13 cellular contexts compared by ENCODE assay signal in genomic region chr1:115041654-115042053, GRCh38. TPM values are rescaled to one million over a fixed set of nuclear protein-coding genes. Genes with fewer than 3 reads are reported as not detected.
DNase-seq lines count a peak whose midpoint lies in the region; ATAC-seq and TF ChIP-seq lines count a peak whose summit lies in the region.
"Had no signal": no experiment of that assay in that cellular context is flagged by ENCODE, and none has a peak within 500 bp of the region (broad histone marks: within the 10 kb centered on the region; RNA-seq: fewer than 3 reads in every experiment).

No MANE protein-coding gene starts in this region.

- in situ Hi-C loops in ACHN (cut with HindIII; ENCODE audit: low pct_ligation_motif_present, low pct_unique_long_range_greater_than_20kb, low sequenced_read_pairs) = no loop called here

- H3K9me2 ChIP-seq in GM23338 (ENCODE audit: insufficient read depth) = no peaks in the 10 kb centered on the region

- H3K27ac ChIP-seq in GM23338 (ENCODE audit: low read depth) = no peak overlapping the region
- no peak overlapping the region for H3K27ac ChIP-seq in effector memory CD4-positive, alpha-beta T cell (ENCODE audit: insufficient read depth, low read length, poor library complexity, severe bottlenecking)
- H3K27ac ChIP-seq: vagina had no signal

- no peaks in the 10 kb centered on the region for H3K27me3 Mint-ChIP-seq in GM23338 (ENCODE audit: insufficient read depth, low read depth, poor library complexity)
- H3K27me3 Mint-ChIP-seq in glutamatergic neuron (ENCODE audit: unreplicated experiment) = no peaks in the 10 kb centered on the region
- H3K27me3 Mint-ChIP-seq: CD4-positive, alpha-beta memory T cell; T-cell had no signal

- H3K9me3 Mint-ChIP-seq in GM23338 = peaks cover 8% of the 10 kb centered on the region; the same call in 2 of the 3 replicates
- no peaks in the 10 kb centered on the region for H3K9me3 Mint-ChIP-seq in glutamatergic neuron (ENCODE audit: unreplicated experiment)

- no peaks in the 10 kb centered on the region for H3K36me3 ChIP-seq in GM23338 (ENCODE audit: insufficient read depth)
- H3K36me3 ChIP-seq in effector memory CD4-positive, alpha-beta T cell (ENCODE audit: control insufficient read depth, insufficient read depth, low read length) = peaks cover 3% of the 10 kb centered on the region
- H3K36me3 ChIP-seq: vagina had no signal

- H2AFZ ChIP-seq in GM23338 = no peak overlapping the region

- H3K27me3 ChIP-seq in GM23338 (ENCODE audit: insufficient read depth) = no peaks in the 10 kb centered on the region
- H3K27me3 ChIP-seq in effector memory CD4-positive, alpha-beta T cell (replicated peaks; ENCODE audit: control insufficient read depth, insufficient read depth, low read length, poor library complexity, severe bottlenecking) = no peaks in the 10 kb centered on the region
- H3K27me3 ChIP-seq: vagina had no signal

- H3K27ac Mint-ChIP-seq in GM23338 = no peak overlapping the region
- H3K27ac Mint-ChIP-seq in glutamatergic neuron (ENCODE audit: unreplicated experiment) = no peak overlapping the region
- H3K27ac Mint-ChIP-seq: CD4-positive, alpha-beta memory T cell; naive thymus-derived CD4-positive, alpha-beta T cell; T-cell had no signal

- no peaks in the 10 kb centered on the region for H3K9me3 ChIP-seq in effector memory CD4-positive, alpha-beta T cell (ENCODE audit: control insufficient read depth, low read length)
- H3K9me3 ChIP-seq: vagina had no signal

- H3F3A ChIP-seq in GM23338 (replicated peaks; ENCODE audit: low read depth) = no peaks in the 10 kb centered on the region

- no peaks in the 10 kb centered on the region for H3K79me2 ChIP-seq in GM23338 (replicated peaks; ENCODE audit: insufficient read depth)

- no peak overlapping the region for H3K4me3 ChIP-seq in GM23338
- H3K4me3 ChIP-seq in effector memory CD4-positive, alpha-beta T cell (ENCODE audit: insufficient read depth, low read depth, low read length, poor library complexity, severe bottlenecking) = no peak overlapping the region
- H3K4me3 ChIP-seq: vagina had no signal

- peak; percentile 39 for DNase-seq in ACHN
- DNase-seq in GM23338 (ENCODE audit: low spot score) = peak; percentile 72
- no peak for DNase-seq in glutamatergic neuron
- DNase-seq in effector memory CD4-positive, alpha-beta T cell = no peak
- no peak for DNase-seq in GOT3 (lab: John Stamatoyannopoulos, UW)
- no peak for DNase-seq in stimulated activated CD4-positive, alpha-beta T cell treated with anti-CD3 and anti-CD28 coated beads, Interleukin-1b, Interleukin-23, amount 100 ng/mL, for 48 hours
- DNase-seq: activated gamma-delta T cell; CD4-positive, alpha-beta memory T cell; naive thymus-derived CD4-positive, alpha-beta T cell; T-cell had no signal

- no peaks in the 10 kb centered on the region for H3K4me1 ChIP-seq in GM23338 (ENCODE audit: insufficient read depth)
- no peaks in the 10 kb centered on the region for H3K4me1 ChIP-seq in effector memory CD4-positive, alpha-beta T cell (ENCODE audit: control insufficient read depth, insufficient read depth, low read length, poor library complexity, severe bottlenecking)
- H3K4me1 ChIP-seq: vagina had no signal

- H3K36me3 Mint-ChIP-seq in GM23338 (ENCODE audit: low read depth) (peaks cover 4% of the 10 kb centered on the region; the same call in 2 of the 3 replicates), glutamatergic neuron (ENCODE audit: unreplicated experiment) (no peaks in the 10 kb centered on the region)

- H3K4me1 Mint-ChIP-seq in GM23338 = peaks cover 3% of the 10 kb centered on the region; the same call in 1 of the 3 replicates
- no peaks in the 10 kb centered on the region for H3K4me1 Mint-ChIP-seq in glutamatergic neuron (ENCODE audit: low read depth, unreplicated experiment)
- H3K4me1 Mint-ChIP-seq: CD4-positive, alpha-beta memory T cell; T-cell had no signal

- H4K20me1 ChIP-seq in GM23338 (replicated peaks; ENCODE audit: insufficient read depth) = no peaks in the 10 kb centered on the region

- H3K4me3 Mint-ChIP-seq in GM23338 (no peak overlapping the region), glutamatergic neuron (ENCODE audit: unreplicated experiment) (no peak overlapping the region)
- H3K4me3 Mint-ChIP-seq: CD4-positive, alpha-beta memory T cell; naive thymus-derived CD4-positive, alpha-beta T cell; T-cell had no signal

- ATAC-seq in GM23338 (peak; percentile 91), SK-N-SH treated with all-trans-retinoic acid at 6 μM for 48 hours (peak; percentile 64), GM18907 (IDR thresholded peaks at IDR 0.05; ENCODE audit: unreplicated experiment) (no peak)
- ATAC-seq: naive thymus-derived CD4-positive, alpha-beta T cell; T-cell had no signal

- TF ChIP-seq CTCF in GM23338 (conservative IDR thresholded peaks at IDR 0.05; ENCODE audit: low read depth in 2 of 2) = peak; percentile 69 to 73
- TF ChIP-seq CTCF in glutamatergic neuron (IDR thresholded peaks at IDR 0.05; ENCODE audit: partially characterized antibody, unreplicated experiment) = peak; percentile 45

- H3K4me2 ChIP-seq in GM23338 = no peak overlapping the region

TF ChIP-seq in GM23338, 12 proteins besides CTCF, POLR2A, EP300 and RAD21 (continues in another document):
- TF ChIP-seq JUNB (IDR thresholded peaks at IDR 0.05; ENCODE audit: unreplicated experiment) (no peak), CREB1 (CRISPR knock-in tag; IDR thresholded peaks at IDR 0.05; ENCODE audit: low read depth) (no peak), EZH2phosphoT487 (IDR thresholded peaks at IDR 0.05; ENCODE audit: unreplicated experiment) (no peak), STAT1 (IDR thresholded peaks at IDR 0.05; ENCODE audit: unreplicated experiment) (no peak), ZNF114 (CRISPR knock-in tag; IDR thresholded peaks at IDR 0.05) (no peak), NANOG (IDR thresholded peaks at IDR 0.05; ENCODE audit: borderline replicate concordance) (no peak)
- TF ChIP-seq, protein P1, sequence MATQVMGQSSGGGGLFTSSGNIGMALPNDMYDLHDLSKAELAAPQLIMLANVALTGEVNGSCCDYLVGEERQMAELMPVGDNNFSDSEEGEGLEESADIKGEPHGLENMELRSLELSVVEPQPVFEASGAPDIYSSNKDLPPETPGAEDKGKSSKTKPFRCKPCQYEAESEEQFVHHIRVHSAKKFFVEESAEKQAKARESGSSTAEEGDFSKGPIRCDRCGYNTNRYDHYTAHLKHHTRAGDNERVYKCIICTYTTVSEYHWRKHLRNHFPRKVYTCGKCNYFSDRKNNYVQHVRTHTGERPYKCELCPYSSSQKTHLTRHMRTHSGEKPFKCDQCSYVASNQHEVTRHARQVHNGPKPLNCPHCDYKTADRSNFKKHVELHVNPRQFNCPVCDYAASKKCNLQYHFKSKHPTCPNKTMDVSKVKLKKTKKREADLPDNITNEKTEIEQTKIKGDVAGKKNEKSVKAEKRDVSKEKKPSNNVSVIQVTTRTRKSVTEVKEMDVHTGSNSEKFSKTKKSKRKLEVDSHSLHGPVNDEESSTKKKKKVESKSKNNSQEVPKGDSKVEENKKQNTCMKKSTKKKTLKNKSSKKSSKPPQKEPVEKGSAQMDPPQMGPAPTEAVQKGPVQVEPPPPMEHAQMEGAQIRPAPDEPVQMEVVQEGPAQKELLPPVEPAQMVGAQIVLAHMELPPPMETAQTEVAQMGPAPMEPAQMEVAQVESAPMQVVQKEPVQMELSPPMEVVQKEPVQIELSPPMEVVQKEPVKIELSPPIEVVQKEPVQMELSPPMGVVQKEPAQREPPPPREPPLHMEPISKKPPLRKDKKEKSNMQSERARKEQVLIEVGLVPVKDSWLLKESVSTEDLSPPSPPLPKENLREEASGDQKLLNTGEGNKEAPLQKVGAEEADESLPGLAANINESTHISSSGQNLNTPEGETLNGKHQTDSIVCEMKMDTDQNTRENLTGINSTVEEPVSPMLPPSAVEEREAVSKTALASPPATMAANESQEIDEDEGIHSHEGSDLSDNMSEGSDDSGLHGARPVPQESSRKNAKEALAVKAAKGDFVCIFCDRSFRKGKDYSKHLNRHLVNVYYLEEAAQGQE (IDR thresholded peaks at IDR 0.05; ENCODE audit: unreplicated experiment) = no peak

TF ChIP-seq in SK-N-SH treated with all-trans-retinoic acid at 6 μM for 48 hours, 23 proteins besides CTCF, POLR2A, EP300 and RAD21 (continues in another document):
- TF ChIP-seq CSRNP3 (CRISPR knock-in tag; IDR thresholded peaks at IDR 0.05) (no peak), ZNF8 (CRISPR knock-in tag; IDR thresholded peaks at IDR 0.05) (no peak), ZFP30 (CRISPR knock-in tag; IDR thresholded peaks at IDR 0.05) (no peak), CREB5 (CRISPR knock-in tag; IDR thresholded peaks at IDR 0.05; ENCODE audit: low read depth) (no peak), ZNF565 (CRISPR knock-in tag; conservative IDR thresholded peaks at IDR 0.05; ENCODE audit: low read depth) (no peak), ISL1 (CRISPR knock-in tag; IDR thresholded peaks at IDR 0.05) (no peak), ESRRG (CRISPR knock-in tag; IDR thresholded peaks at IDR 0.05) (no peak), SNAI2 (CRISPR knock-in tag; IDR thresholded peaks at IDR 0.05) (no peak)

RNA-seq across cellular contexts. Expression of gene TSHB, which starts 12.0 kb away (rescaled TPM):
- not detected in 2 replicates for total RNA-seq in GM23338 (2014; rRNA removed; shearing (Covaris generic))
- polyA plus RNA-seq in GM23338 (2016; fragmentation: Nextera tagmentation; extraction: Ambion mirVana) = not detected in 2 replicates
- not detected for total RNA-seq in glutamatergic neuron (ENCODE audit: unreplicated experiment)
- total RNA-seq: CD4-positive, alpha-beta memory T cell; naive thymus-derived CD4-positive, alpha-beta T cell; T-cell; vagina had no signal
- polyA plus RNA-seq: CD4-positive, alpha-beta memory T cell; naive thymus-derived CD4-positive, alpha-beta T cell had no signal

RNA-seq across cellular contexts. Expression of gene TSPAN2, which starts 47.6 kb away (rescaled TPM):
- total RNA-seq in GM23338 (2014; rRNA removed; shearing (Covaris generic)) = 11.8 and 15.0 TPM in 2 replicates
- polyA plus RNA-seq in GM23338 (2016; fragmentation: Nextera tagmentation; extraction: Ambion mirVana) = 9.4 and 11.2 TPM in 2 replicates
- total RNA-seq in glutamatergic neuron (ENCODE audit: unreplicated experiment) = 11.2 TPM

Comparison
In these comparisons a context has a peak if more than half of its experiments do, and no peak if none do; other contexts are left out.
1. DNase-seq: peak in ACHN (single experiment) and GM23338 (single experiment); none in glutamatergic neuron (single experiment), effector memory CD4-positive, alpha-beta T cell (0 of 3), GOT3 (single experiment) and stimulated activated CD4-positive, alpha-beta T cell treated with anti-CD3 and anti-CD28 coated beads, Interleukin-1b, Interleukin-23, amount 100 ng/mL, for 48 hours (single experiment).